In the genomic region with DNA sequence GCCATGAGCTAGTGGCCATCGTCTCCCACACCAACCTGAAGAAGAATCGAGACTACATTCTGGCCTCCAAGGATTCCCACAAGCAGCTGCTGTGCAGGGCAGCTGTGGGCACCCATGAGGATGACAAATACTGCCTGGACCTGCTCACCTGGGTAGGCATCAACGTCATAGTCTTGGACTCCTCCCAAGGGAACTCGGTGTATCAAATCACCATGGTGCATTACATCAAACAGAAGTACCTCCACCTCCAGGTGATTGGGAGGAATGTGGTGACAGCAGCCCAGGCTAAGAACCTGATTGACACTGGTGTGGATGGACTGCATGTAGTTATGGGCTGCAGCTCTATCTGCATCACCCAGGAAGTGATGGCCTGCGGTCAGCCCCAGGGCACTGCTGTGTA, we compare ENCODE assay signal across 1 cellular context.
TF ChIP-seq lines count a peak whose summit lies in the region.

No MANE protein-coding gene starts in this region.

TF ChIP-seq in HepG2, 621 proteins besides CTCF, POLR2A, EP300 and RAD21 (continued from another document):
- TF ChIP-seq, protein P1, sequence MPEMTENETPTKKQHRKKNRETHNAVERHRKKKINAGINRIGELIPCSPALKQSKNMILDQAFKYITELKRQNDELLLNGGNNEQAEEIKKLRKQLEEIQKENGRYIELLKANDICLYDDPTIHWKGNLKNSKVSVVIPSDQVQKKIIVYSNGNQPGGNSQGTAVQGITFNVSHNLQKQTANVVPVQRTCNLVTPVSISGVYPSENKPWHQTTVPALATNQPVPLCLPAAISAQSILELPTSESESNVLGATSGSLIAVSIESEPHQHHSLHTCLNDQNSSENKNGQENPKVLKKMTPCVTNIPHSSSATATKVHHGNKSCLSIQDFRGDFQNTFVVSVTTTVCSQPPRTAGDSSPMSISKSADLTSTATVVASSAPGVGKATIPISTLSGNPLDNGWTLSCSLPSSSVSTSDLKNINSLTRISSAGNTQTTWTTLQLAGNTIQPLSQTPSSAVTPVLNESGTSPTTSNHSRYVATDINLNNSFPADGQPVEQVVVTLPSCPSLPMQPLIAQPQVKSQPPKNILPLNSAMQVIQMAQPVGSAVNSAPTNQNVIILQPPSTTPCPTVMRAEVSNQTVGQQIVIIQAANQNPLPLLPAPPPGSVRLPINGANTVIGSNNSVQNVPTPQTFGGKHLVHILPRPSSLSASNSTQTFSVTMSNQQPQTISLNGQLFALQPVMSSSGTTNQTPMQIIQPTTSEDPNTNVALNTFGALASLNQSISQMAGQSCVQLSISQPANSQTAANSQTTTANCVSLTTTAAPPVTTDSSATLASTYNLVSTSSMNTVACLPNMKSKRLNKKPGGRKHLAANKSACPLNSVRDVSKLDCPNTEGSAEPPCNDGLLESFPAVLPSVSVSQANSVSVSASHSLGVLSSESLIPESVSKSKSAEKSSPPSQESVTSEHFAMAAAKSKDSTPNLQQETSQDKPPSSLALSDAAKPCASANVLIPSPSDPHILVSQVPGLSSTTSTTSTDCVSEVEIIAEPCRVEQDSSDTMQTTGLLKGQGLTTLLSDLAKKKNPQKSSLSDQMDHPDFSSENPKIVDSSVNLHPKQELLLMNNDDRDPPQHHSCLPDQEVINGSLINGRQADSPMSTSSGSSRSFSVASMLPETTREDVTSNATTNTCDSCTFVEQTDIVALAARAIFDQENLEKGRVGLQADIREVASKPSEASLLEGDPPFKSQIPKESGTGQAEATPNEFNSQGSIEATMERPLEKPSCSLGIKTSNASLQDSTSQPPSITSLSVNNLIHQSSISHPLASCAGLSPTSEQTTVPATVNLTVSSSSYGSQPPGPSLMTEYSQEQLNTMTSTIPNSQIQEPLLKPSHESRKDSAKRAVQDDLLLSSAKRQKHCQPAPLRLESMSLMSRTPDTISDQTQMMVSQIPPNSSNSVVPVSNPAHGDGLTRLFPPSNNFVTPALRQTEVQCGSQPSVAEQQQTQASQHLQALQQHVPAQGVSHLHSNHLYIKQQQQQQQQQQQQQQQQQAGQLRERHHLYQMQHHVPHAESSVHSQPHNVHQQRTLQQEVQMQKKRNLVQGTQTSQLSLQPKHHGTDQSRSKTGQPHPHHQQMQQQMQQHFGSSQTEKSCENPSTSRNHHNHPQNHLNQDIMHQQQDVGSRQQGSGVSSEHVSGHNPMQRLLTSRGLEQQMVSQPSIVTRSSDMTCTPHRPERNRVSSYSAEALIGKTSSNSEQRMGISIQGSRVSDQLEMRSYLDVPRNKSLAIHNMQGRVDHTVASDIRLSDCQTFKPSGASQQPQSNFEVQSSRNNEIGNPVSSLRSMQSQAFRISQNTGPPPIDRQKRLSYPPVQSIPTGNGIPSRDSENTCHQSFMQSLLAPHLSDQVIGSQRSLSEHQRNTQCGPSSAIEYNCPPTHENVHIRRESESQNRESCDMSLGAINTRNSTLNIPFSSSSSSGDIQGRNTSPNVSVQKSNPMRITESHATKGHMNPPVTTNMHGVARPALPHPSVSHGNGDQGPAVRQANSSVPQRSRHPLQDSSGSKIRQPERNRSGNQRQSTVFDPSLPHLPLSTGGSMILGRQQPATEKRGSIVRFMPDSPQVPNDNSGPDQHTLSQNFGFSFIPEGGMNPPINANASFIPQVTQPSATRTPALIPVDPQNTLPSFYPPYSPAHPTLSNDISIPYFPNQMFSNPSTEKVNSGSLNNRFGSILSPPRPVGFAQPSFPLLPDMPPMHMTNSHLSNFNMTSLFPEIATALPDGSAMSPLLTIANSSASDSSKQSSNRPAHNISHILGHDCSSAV (CRISPR knock-in tag; IDR thresholded peaks at IDR 0.05; ENCODE audit: borderline replicate concordance) = no peak
- TF ChIP-seq, protein P2, sequence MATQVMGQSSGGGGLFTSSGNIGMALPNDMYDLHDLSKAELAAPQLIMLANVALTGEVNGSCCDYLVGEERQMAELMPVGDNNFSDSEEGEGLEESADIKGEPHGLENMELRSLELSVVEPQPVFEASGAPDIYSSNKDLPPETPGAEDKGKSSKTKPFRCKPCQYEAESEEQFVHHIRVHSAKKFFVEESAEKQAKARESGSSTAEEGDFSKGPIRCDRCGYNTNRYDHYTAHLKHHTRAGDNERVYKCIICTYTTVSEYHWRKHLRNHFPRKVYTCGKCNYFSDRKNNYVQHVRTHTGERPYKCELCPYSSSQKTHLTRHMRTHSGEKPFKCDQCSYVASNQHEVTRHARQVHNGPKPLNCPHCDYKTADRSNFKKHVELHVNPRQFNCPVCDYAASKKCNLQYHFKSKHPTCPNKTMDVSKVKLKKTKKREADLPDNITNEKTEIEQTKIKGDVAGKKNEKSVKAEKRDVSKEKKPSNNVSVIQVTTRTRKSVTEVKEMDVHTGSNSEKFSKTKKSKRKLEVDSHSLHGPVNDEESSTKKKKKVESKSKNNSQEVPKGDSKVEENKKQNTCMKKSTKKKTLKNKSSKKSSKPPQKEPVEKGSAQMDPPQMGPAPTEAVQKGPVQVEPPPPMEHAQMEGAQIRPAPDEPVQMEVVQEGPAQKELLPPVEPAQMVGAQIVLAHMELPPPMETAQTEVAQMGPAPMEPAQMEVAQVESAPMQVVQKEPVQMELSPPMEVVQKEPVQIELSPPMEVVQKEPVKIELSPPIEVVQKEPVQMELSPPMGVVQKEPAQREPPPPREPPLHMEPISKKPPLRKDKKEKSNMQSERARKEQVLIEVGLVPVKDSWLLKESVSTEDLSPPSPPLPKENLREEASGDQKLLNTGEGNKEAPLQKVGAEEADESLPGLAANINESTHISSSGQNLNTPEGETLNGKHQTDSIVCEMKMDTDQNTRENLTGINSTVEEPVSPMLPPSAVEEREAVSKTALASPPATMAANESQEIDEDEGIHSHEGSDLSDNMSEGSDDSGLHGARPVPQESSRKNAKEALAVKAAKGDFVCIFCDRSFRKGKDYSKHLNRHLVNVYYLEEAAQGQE (IDR thresholded peaks at IDR 0.05; ENCODE audit: borderline replicate concordance in 1 of 2, low read depth in 1 of 2, low read length in 2 of 2) = no peak
